17 cellular contexts compared by ENCODE assay signal in genomic region chr1:209257021-209257420, GRCh38.
A peak's percentile ranks its signal among the peaks of the same experiment; 100 is the strongest.
DNase-seq lines count a peak whose midpoint lies in the region; ATAC-seq, FAIRE-seq and TF ChIP-seq lines count a peak whose summit lies in the region.
"Had no signal": no experiment of that assay in that cellular context is flagged by ENCODE, and none has a peak within 500 bp of the region (broad histone marks: within the 10 kb centered on the region; RNA-seq: fewer than 3 reads in every experiment).

No MANE protein-coding gene starts in this region.

- no peaks in the 10 kb centered on the region for H3K36me3 ChIP-seq in bronchial epithelial cell (ENCODE audit: control insufficient read depth, insufficient read depth, low read length)

- no peak for TF ChIP-seq CTCF in bronchial epithelial cell (IDR thresholded peaks at IDR 0.05; ENCODE audit: insufficient read depth, low read length, severe bottlenecking)

- H3K27me3 ChIP-seq in bronchial epithelial cell (ENCODE audit: control insufficient read depth, insufficient read depth, low read length) = no peaks in the 10 kb centered on the region

- peak; percentile 43 for FAIRE-seq in bronchial epithelial cell (lab: Jason Lieb, UNC)

- no peak overlapping the region for H3K4me3 ChIP-seq in bronchial epithelial cell (ENCODE audit: low read depth, low read length)
- H3K4me3 ChIP-seq: GM23248 had no signal

- no peak for ATAC-seq in HG03565 (IDR thresholded peaks at IDR 0.05; ENCODE audit: unreplicated experiment)
- ATAC-seq: PC-3 had no signal

- DNase-seq in NCI-H1417 (lab: John Stamatoyannopoulos, UW) (peak; percentile 40 to 81 (median 50)), NCI-H1417 treated with DMSO at 0.1 percent for 48 hours (lab: John Stamatoyannopoulos, UW) (no peak), NCI-H446 (lab: John Stamatoyannopoulos, UW) (peak; percentile 62 to 92), bronchial epithelial cell (ENCODE audit: low read depth) (no peak), COR-L47 (lab: John Stamatoyannopoulos, UW) (no peak), NCI-H1105 treated with DMSO at 0.1 percent for 48 hours (lab: John Stamatoyannopoulos, UW) (no peak)
- DNase-seq: ACHN, DMS153, GM23248, H7, MM.1S, NCI-H1048, NCI-H748 treated with DMSO at 0.1 percent for 48 hours, PC-3, SK-N-SH, SW 1271 had no signal

Comparison
In these comparisons a context has a peak if more than half of its experiments do, and no peak if none do; other contexts are left out.
1. DNase-seq: peak in NCI-H1417 (3 of 3) and NCI-H446 (2 of 2); none in NCI-H1417 treated with DMSO at 0.1 percent for 48 hours (single experiment), bronchial epithelial cell (single experiment), COR-L47 (single experiment) and NCI-H1105 treated with DMSO at 0.1 percent for 48 hours (single experiment).